Comparison of ENCODE assay signal across 10 cellular contexts in the genomic region with DNA sequence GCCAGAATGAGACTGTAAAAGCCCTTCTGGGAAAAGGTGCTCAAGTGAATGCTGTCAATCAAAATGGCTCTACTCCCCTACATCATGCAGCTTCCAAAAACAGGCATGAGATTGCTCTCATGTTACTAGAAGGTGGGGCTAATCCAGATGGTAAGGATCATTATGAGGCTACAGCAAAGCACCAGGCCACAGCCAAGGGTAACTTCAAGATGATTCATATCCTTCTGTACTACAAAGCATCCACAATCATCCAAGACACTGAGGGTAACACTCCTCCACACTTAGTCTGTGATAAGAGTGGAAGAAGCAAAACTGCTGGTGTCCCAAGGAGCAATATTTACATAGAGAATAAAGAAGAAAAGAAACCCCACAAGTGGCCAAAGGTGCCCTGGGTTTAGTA. TPM values are rescaled to one million over a fixed set of nuclear protein-coding genes. Genes with fewer than 3 reads are reported as not detected.
DNase-seq lines count a peak whose midpoint lies in the region; ATAC-seq and TF ChIP-seq lines count a peak whose summit lies in the region.
"Had no signal": no experiment of that assay in that cellular context is flagged by ENCODE, and none has a peak within 500 bp of the region (broad histone marks: within the 10 kb centered on the region; RNA-seq: fewer than 3 reads in every experiment).

No MANE protein-coding gene starts in this region.

- peak overlapping the region in 4 of 59 donors; percentile 10 to 45 (median 20) for H3K27ac ChIP-seq in dorsolateral prefrontal cortex
- H3K27ac ChIP-seq: C4-2B had no signal

- no peaks in the 10 kb centered on the region for H3K27me3 ChIP-seq in dorsolateral prefrontal cortex

- peak; percentile 45 for DNase-seq in activated CD4-positive, alpha-beta T cell treated with anti-CD3 and anti-CD28 coated beads for 48 hours
- no peak for DNase-seq in activated CD4-positive, alpha-beta T cell treated with anti-CD3 and anti-CD28 coated beads for 4 hours
- DNase-seq in NCI-H2171 (lab: John Stamatoyannopoulos, UW) (peak; percentile 77), cardiac fibroblast (ENCODE audit: low read depth in 2 of 2) (peak; percentile 62 to 84), pulmonary artery endothelial cell (ENCODE audit: low read depth, low spot score) (peak; percentile 33), SIG-M5 (lab: John Stamatoyannopoulos, UW) (no peak), dorsolateral prefrontal cortex (no peak)
- DNase-seq: stimulated activated CD4-positive, alpha-beta T cell treated with anti-CD3 and anti-CD28 coated beads, Interleukin-4, amount 100 ng/mL, for 4 hours had no signal

- ATAC-seq in GM21723 (IDR thresholded peaks at IDR 0.05; ENCODE audit: unreplicated experiment) = no peak

- intact Hi-C loops in dorsolateral prefrontal cortex (cut with DNase I) = no loop called here

- H3K4me3 ChIP-seq in cardiac fibroblast (replicated peaks in 1 of 2; ENCODE audit: low read depth in 2 of 2, low read length in 2 of 2) (no peak overlapping the region), dorsolateral prefrontal cortex (no peak overlapping the region)

- TF ChIP-seq CTCF in cardiac fibroblast (IDR thresholded peaks at IDR 0.05; ENCODE audit: low read depth, low read length) = no peak
- TF ChIP-seq CTCF in dorsolateral prefrontal cortex (IDR thresholded peaks at IDR 0.05 in 54 of 56, conservative IDR thresholded peaks at IDR 0.05 in 2 of 56; ENCODE audit: low read depth in 1 of 56, partially characterized antibody in 56 of 56) = no peak

RNA-seq across cellular contexts. Expression of a gene that starts 17.3 kb away (rescaled TPM):
- total RNA-seq in pulmonary artery endothelial cell = 29.3 and 30.8 TPM in 2 replicates
- 100 to 1,000 TPM in 2 of 120 experiments, 10 to 100 TPM in 118; 48.0 to 106 (median 69.6) TPM for total RNA-seq in dorsolateral prefrontal cortex

RNA-seq across cellular contexts. Expression of a gene that starts 44.4 kb away (rescaled TPM):
- total RNA-seq in pulmonary artery endothelial cell (64.8 and 66.5 TPM in 2 replicates), dorsolateral prefrontal cortex (10 to 100 TPM; 12.9 to 36.2 (median 25.1) TPM)

RNA-seq across cellular contexts. Expression of a gene that starts 44.6 kb away (rescaled TPM):
- total RNA-seq in pulmonary artery endothelial cell (8.7 and 9.5 TPM in 2 replicates), dorsolateral prefrontal cortex (1 to 10 TPM; 3.1 to 7.1 (median 4.6) TPM)

Comparison
In these comparisons a context has a peak if more than half of its experiments do, and no peak if none do; other contexts are left out.
1. DNase-seq: peak in activated CD4-positive, alpha-beta T cell treated with anti-CD3 and anti-CD28 coated beads for 48 hours (single experiment), NCI-H2171 (single experiment), cardiac fibroblast (2 of 2) and pulmonary artery endothelial cell (single experiment); none in activated CD4-positive, alpha-beta T cell treated with anti-CD3 and anti-CD28 coated beads for 4 hours (0 of 2), SIG-M5 (single experiment) and dorsolateral prefrontal cortex (0 of 10).